24 cellular contexts compared by ENCODE assay signal in the genomic region with DNA sequence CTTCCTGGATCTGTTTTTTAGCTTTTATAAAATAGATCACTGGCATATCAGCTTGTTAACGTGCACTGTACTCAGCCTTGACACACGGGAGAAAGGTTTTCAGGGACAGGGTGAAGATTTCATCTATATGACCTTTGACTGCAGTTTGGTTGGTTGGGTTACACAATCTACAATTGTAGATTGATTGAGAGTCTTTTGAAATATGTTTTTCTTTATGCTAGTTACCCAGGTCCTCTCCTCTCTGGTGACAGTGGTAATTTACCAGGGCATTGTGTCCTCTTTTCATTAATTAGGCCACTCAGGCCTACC. TPM values are rescaled to one million over a fixed set of nuclear protein-coding genes. Genes with fewer than 3 reads are reported as not detected.
A peak's percentile ranks its signal among the peaks of the same experiment; 100 is the strongest.
DNase-seq lines count a peak whose midpoint lies in the region; ATAC-seq and TF ChIP-seq lines count a peak whose summit lies in the region.
"Had no signal": no experiment of that assay in that cellular context is flagged by ENCODE, and none has a peak within 500 bp of the region (broad histone marks: within the 10 kb centered on the region; RNA-seq: fewer than 3 reads in every experiment).

No MANE protein-coding gene starts in this region.

- H3K9ac ChIP-seq in liver (ENCODE audit: low read depth in 1 of 2, low read length in 2 of 2) (no peak overlapping the region), rectal smooth muscle tissue (ENCODE audit: low read length) (no peak overlapping the region)

- intact Hi-C loops in heart right ventricle (cut with DNase I), result loop anchor here in 1 of 10 donors (5.0 kb wide), 1 partner anchor 49 kb away; the partner anchor contains the start of gene DDR2

- no peak for ATAC-seq in heart right ventricle
- ATAC-seq: activated T-cell treated with anti-CD3 and anti-CD28 coated beads, Interleukin-2, amount 50 U/mL, for 4 hours; natural killer cell; stimulated activated naive B cell treated with anti-CD40 and anti-IgM and Interleukin-4, amounts not matched to agents 10 μg/mL and 1 μg/mL and 100 μg/mL, for 72 hours had no signal

- TF ChIP-seq CTCF in right atrium auricular region (IDR thresholded peaks at IDR 0.05) (no peak), heart right ventricle (IDR thresholded peaks at IDR 0.05) (no peak), liver (IDR thresholded peaks at IDR 0.05; ENCODE audit: low read depth, low read length, missing input control) (no peak), BE2C (IDR thresholded peaks at IDR 0.05; ENCODE audit: low read depth, low read length) (no peak)

- peak; percentile 15 to 42 for TF ChIP-seq RAD21 in liver (IDR thresholded peaks at IDR 0.05)

- 26 to 42% methylated on average over 2 of the region's 2 CpGs for WGBS in heart right ventricle, 2 donors
- 20% methylated on average over 2 of the region's 2 CpGs for WGBS in liver

- DNase-seq in right atrium auricular region (ENCODE audit: low spot score), result no peak
- no peak for DNase-seq in heart right ventricle
- DNase-seq in BE2C, result no peak
- DNase-seq in SW 1271 (lab: John Stamatoyannopoulos, UW), result no peak
- DNase-seq in NCI-H345 treated with DMSO at 0.1 percent for 48 hours (lab: John Stamatoyannopoulos, UW; ENCODE audit: unreplicated experiment), result no peak
- DNase-seq in glomerular visceral epithelial cell (ENCODE audit: extremely low spot score), result no peak
- DNase-seq: activated CD4-positive, CD25-positive, alpha-beta regulatory T cell; activated naive CD4-positive, alpha-beta T cell treated with Interleukin-2 at 50 U/mL for 16 hours; activated T-cell treated with anti-CD3 and anti-CD28 coated beads, Interleukin-2, amount 50 U/mL, for 4 hours; central memory CD4-positive, alpha-beta T cell; mammary epithelial cell; natural killer cell; NCI-H1092 treated with DMSO at 0.1 percent for 48 hours; NCI-H2029 treated with DMSO at 0.1 percent for 48 hours; NCI-H446; OCI-M1; stimulated activated naive B cell treated with anti-CD40 and anti-IgM and Interleukin-4, amounts not matched to agents 10 μg/mL and 1 μg/mL and 100 μg/mL, for 72 hours had no signal

- H3K9me3 ChIP-seq in right atrium auricular region (peaks cover 0 to 6% of the 10 kb centered on the region in 2 donors), heart right ventricle (peaks cover 0 to 14% (median 0%) of the 10 kb centered on the region in 11 donors), liver (ENCODE audit: control insufficient read depth in 4 of 4, low read length in 3 of 4) (no peaks in the 10 kb centered on the region), BE2C (no peaks in the 10 kb centered on the region)

- H3K27ac ChIP-seq in right atrium auricular region (peak overlapping the region; percentile 56 to 77), heart right ventricle (peak overlapping the region in 4 of 10 donors; percentile 30 to 58 (median 46)), liver (ENCODE audit: low read depth in 1 of 2, low read length in 2 of 2) (peak overlapping the region; percentile 31 to 57), rectal smooth muscle tissue (ENCODE audit: low read depth, low read length) (peak overlapping the region; percentile 70)
- H3K27ac ChIP-seq: C4-2B, epithelial cell of prostate, foreskin keratinocyte had no signal

- H3K4me3 ChIP-seq in right atrium auricular region (no peak overlapping the region), heart right ventricle (no peak overlapping the region), liver (ENCODE audit: low read depth in 1 of 3, low read length in 3 of 3) (no peak overlapping the region), rectal smooth muscle tissue (ENCODE audit: low read length) (no peak overlapping the region), BE2C (ENCODE audit: low read depth, low read length) (no peak overlapping the region)
- H3K4me3 ChIP-seq: smooth muscle cell, tibial nerve had no signal

- H3K36me3 ChIP-seq in right atrium auricular region (no peaks in the 10 kb centered on the region), heart right ventricle (no peaks in the 10 kb centered on the region), liver (ENCODE audit: control insufficient read depth in 4 of 4, insufficient read depth in 3 of 4, low read depth in 1 of 4, low read length in 3 of 4) (no peaks in the 10 kb centered on the region), rectal smooth muscle tissue (ENCODE audit: control insufficient read depth, insufficient read depth, low read length) (no peaks in the 10 kb centered on the region), BE2C (no peaks in the 10 kb centered on the region; the same call in 1 of the 2 replicates)

- H3K4me1 ChIP-seq in right atrium auricular region (peaks cover 0 to 42% of the 10 kb centered on the region in 2 donors), heart right ventricle (peaks cover 6 to 51% (median 37%) of the 10 kb centered on the region in 9 donors), liver (ENCODE audit: control insufficient read depth in 4 of 4, insufficient read depth in 4 of 4, low read length in 3 of 4) (peaks cover 9 to 16% (median 13%) of the 10 kb centered on the region in 4 donors), rectal smooth muscle tissue (ENCODE audit: control insufficient read depth, insufficient read depth, low read length) (peaks cover 44% of the 10 kb centered on the region), BE2C (peaks cover 17% of the 10 kb centered on the region)
- H3K4me1 ChIP-seq: foreskin keratinocyte had no signal

- no peaks in the 10 kb centered on the region for H3K27me3 ChIP-seq in right atrium auricular region
- no peaks in the 10 kb centered on the region for H3K27me3 ChIP-seq in heart right ventricle
- no peaks in the 10 kb centered on the region for H3K27me3 ChIP-seq in liver (ENCODE audit: control insufficient read depth in 4 of 4, insufficient read depth in 4 of 4, low read length in 3 of 4)
- no peaks in the 10 kb centered on the region for H3K27me3 ChIP-seq in rectal smooth muscle tissue (ENCODE audit: control insufficient read depth, insufficient read depth, low read length)
- H3K27me3 ChIP-seq in BE2C, result no peaks in the 10 kb centered on the region
- H3K27me3 ChIP-seq: foreskin keratinocyte, tibial nerve had no signal

TF ChIP-seq in liver, 16 proteins besides CTCF, POLR2A, EP300 and RAD21 (continues in another document):
- peak; percentile 29 to 59 for TF ChIP-seq JUND (IDR thresholded peaks at IDR 0.05)
- peak; percentile 46 for TF ChIP-seq YY1 (IDR thresholded peaks at IDR 0.05)
- peak; percentile 83 for TF ChIP-seq NR2F2 (IDR thresholded peaks at IDR 0.05)
- TF ChIP-seq MAX (IDR thresholded peaks at IDR 0.05), result peak; percentile 54
- TF ChIP-seq HNF4G (IDR thresholded peaks at IDR 0.05), result peak; percentile 48
- TF ChIP-seq GABPA (IDR thresholded peaks at IDR 0.05 in 1 of 2, conservative IDR thresholded peaks at IDR 0.05 in 1 of 2), result no peak
- TF ChIP-seq REST (IDR thresholded peaks at IDR 0.05), result peak; percentile 27
- TF ChIP-seq EGR1 (IDR thresholded peaks at IDR 0.05; ENCODE audit: low read depth in 2 of 2), result no peak
- TF ChIP-seq SP1 (IDR thresholded peaks at IDR 0.05), result peak; percentile 63
- TF ChIP-seq FOXA1 (IDR thresholded peaks at IDR 0.05), result peak; percentile 33
- TF ChIP-seq FOXA2 (IDR thresholded peaks at IDR 0.05), result no peak
- TF ChIP-seq, protein P1, sequence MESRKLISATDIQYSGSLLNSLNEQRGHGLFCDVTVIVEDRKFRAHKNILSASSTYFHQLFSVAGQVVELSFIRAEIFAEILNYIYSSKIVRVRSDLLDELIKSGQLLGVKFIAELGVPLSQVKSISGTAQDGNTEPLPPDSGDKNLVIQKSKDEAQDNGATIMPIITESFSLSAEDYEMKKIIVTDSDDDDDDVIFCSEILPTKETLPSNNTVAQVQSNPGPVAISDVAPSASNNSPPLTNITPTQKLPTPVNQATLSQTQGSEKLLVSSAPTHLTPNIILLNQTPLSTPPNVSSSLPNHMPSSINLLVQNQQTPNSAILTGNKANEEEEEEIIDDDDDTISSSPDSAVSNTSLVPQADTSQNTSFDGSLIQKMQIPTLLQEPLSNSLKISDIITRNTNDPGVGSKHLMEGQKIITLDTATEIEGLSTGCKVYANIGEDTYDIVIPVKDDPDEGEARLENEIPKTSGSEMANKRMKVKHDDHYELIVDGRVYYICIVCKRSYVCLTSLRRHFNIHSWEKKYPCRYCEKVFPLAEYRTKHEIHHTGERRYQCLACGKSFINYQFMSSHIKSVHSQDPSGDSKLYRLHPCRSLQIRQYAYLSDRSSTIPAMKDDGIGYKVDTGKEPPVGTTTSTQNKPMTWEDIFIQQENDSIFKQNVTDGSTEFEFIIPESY (IDR thresholded peaks at IDR 0.05), result peak; percentile 55

RNA-seq across cellular contexts. Expression of gene DDR2, which starts 48.8 kb away (rescaled TPM):
- 10 to 100 TPM; 41.6 to 69.9 TPM for total RNA-seq in right atrium auricular region
- 10 to 100 TPM; 16.1 to 32.0 (median 22.9) TPM for total RNA-seq in heart right ventricle
- polyA plus RNA-seq in heart right ventricle, result 1 to 10 TPM; 5.1 to 9.3 TPM
- total RNA-seq in liver, result 1 to 10 TPM; 2.7 to 6.4 TPM
- polyA plus RNA-seq in liver, result 1 to 10 TPM; 1.2 to 1.5 TPM
- 88.3 TPM for polyA plus RNA-seq in BE2C (2012; ENCODE audit: insufficient read depth, insufficient read length, low read depth)
